ENCODE assay signal across 25 cellular contexts in the genomic region with DNA sequence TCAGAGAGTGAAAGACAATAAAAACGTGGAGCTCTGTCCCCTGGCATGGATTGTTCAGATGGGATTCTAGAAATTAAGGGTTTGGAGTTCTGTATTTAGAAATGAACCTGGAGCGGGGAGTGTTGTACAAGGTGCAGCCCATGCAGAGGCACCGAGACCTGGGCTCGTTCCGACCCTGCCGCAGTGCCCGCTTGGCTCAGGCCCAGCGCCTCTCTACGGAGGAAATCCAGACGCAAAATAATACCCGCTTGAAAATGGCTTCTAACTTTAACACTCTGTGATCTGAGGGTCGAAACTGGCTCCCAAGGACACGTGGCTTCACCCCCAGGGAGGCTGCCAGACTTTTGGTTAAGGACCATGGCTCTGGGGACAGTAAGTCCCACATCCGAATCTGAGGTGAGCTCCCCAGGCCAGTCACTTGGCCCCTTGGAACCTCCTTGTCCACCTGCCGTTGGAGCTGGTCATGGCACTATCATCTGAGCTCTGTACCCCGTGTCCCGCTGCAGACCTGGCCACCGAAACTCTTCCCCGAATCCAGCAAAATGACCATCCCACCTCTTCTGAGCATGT.
DNase-seq lines count a peak whose midpoint lies in the region; ATAC-seq, FAIRE-seq and TF ChIP-seq lines count a peak whose summit lies in the region.
"Had no signal": no experiment of that assay in that cellular context is flagged by ENCODE, and none has a peak within 500 bp of the region (broad histone marks: within the 10 kb centered on the region; RNA-seq: fewer than 3 reads in every experiment).

No MANE protein-coding gene starts in this region.

- ATAC-seq in HG03108 (IDR thresholded peaks at IDR 0.05; ENCODE audit: unreplicated experiment): no peak
- ATAC-seq: activated T-cell treated with anti-CD3 and anti-CD28 coated beads, Interleukin-2, amount 50 U/mL, for 72 hours; naive thymus-derived CD8-positive, alpha-beta T cell; stimulated activated naive B cell treated with anti-CD40 and anti-IgM and Interleukin-4, amounts not matched to agents 10 μg/mL and 1 μg/mL and 100 μg/mL, for 72 hours had no signal

- intact Hi-C loops in colonic mucosa (cut with DNase I): no loop called here

- H3K4me1 ChIP-seq in colonic mucosa (peaks cover 4% of the 10 kb centered on the region), muscle layer of duodenum (ENCODE audit: control insufficient read depth in 1 of 2, insufficient read depth in 2 of 2, low read length in 2 of 2) (no peaks in the 10 kb centered on the region), stomach smooth muscle (ENCODE audit: control insufficient read depth, insufficient read depth, low read length) (no peaks in the 10 kb centered on the region)
- H3K4me1 ChIP-seq: left lung had no signal

- no peak for TF ChIP-seq CTCF in GM13977 (IDR thresholded peaks at IDR 0.05; ENCODE audit: extremely low read depth, insufficient read depth, missing control alignments)
- no peak for TF ChIP-seq CTCF in colonic mucosa (IDR thresholded peaks at IDR 0.05)

- FAIRE-seq in GM12891 (lab: Jason Lieb, UNC) (no peak), H54 (lab: Jason Lieb, UNC) (no peak)
- FAIRE-seq: islet of Langerhans, RCC 7860 had no signal

- no peak overlapping the region for H3K4me3 ChIP-seq in colonic mucosa
- no peak overlapping the region for H3K4me3 ChIP-seq in muscle layer of duodenum (ENCODE audit: low read depth in 1 of 2, low read length in 2 of 2)
- peak overlapping the region in 1 of 2 donors; percentile 22 for H3K4me3 ChIP-seq in stomach smooth muscle (ENCODE audit: low read length in 2 of 2)
- H3K4me3 ChIP-seq: left lung had no signal

- DNase-seq in GM13977 (ENCODE audit: low spot score): peak; percentile 17
- DNase-seq in colonic mucosa: no peak
- DNase-seq in activated T-cell treated with anti-CD3 and anti-CD28 coated beads for 4 hours: no peak
- DNase-seq in GM12891 (ENCODE audit: insufficient read length, low spot score): no peak
- no peak for DNase-seq in H54 (ENCODE audit: insufficient read length, low spot score)
- DNase-seq: ACHN; activated CD4-positive, alpha-beta T cell treated with anti-CD3 and anti-CD28 coated beads, Interleukin-2, amount 50 U/mL, for 48 hours; activated CD4-positive, CD25-positive, alpha-beta regulatory T cell treated with anti-CD3 and anti-CD28 coated beads, Interleukin-2, amount 50 U/mL, for 72 hours; activated T-cell treated with anti-CD3 and anti-CD28 coated beads, Interleukin-2, amount 50 U/mL, for 72 hours; HCEC 1CT; Kasumi-1; left lung; mesendoderm; naive thymus-derived CD8-positive, alpha-beta T cell; NCI-H1694; occipital lobe; SIG-M5; stimulated activated naive B cell treated with anti-CD40 and anti-IgM and Interleukin-4, amounts not matched to agents 10 μg/mL and 1 μg/mL and 100 μg/mL, for 72 hours had no signal

- in situ Hi-C loops in GM13977 (cut with MboI; ENCODE audit: low pct_unique_long_range_greater_than_20kb, low sequenced_read_pairs, unreplicated experiment): no loop called here

- TF ChIP-seq POLR2A in GM12891 (IDR thresholded peaks at IDR 0.05; ENCODE audit: low read depth, low read length) (no peak), H54 (IDR thresholded peaks at IDR 0.05; ENCODE audit: low read depth, low read length) (no peak)

- peak overlapping the region; percentile 51 for H3K27ac ChIP-seq in colonic mucosa
- peak overlapping the region; percentile 34 for H3K27ac ChIP-seq in muscle layer of duodenum (ENCODE audit: low read length)
- peak overlapping the region; percentile 55 for H3K27ac ChIP-seq in stomach smooth muscle (ENCODE audit: low read length)
- H3K27ac ChIP-seq: epithelial cell of prostate, left lung had no signal

- no peaks in the 10 kb centered on the region for H3K27me3 ChIP-seq in colonic mucosa
- no peaks in the 10 kb centered on the region for H3K27me3 ChIP-seq in muscle layer of duodenum (ENCODE audit: low read depth, low read length)
- H3K27me3 ChIP-seq in stomach smooth muscle (ENCODE audit: control insufficient read depth in 1 of 2, insufficient read depth in 2 of 2, low read length in 2 of 2): no peaks in the 10 kb centered on the region
- H3K27me3 ChIP-seq: brain microvascular endothelial cell, left lung had no signal

- H3K36me3 ChIP-seq in colonic mucosa: no peaks in the 10 kb centered on the region
- peaks cover 15 to 48% of the 10 kb centered on the region in 2 donors for H3K36me3 ChIP-seq in muscle layer of duodenum (ENCODE audit: control insufficient read depth in 1 of 2, insufficient read depth in 2 of 2, low read length in 2 of 2)
- H3K36me3 ChIP-seq in stomach smooth muscle (ENCODE audit: control insufficient read depth in 2 of 2, insufficient read depth in 2 of 2, low read length in 2 of 2): peaks cover 36 to 51% of the 10 kb centered on the region in 2 donors
- H3K36me3 ChIP-seq: brain microvascular endothelial cell had no signal

- H3K9me3 ChIP-seq in colonic mucosa (no peaks in the 10 kb centered on the region), muscle layer of duodenum (ENCODE audit: control insufficient read depth in 1 of 2, low read length in 2 of 2) (no peaks in the 10 kb centered on the region), stomach smooth muscle (ENCODE audit: control insufficient read depth in 2 of 2, low read length in 2 of 2) (no peaks in the 10 kb centered on the region)
- H3K9me3 ChIP-seq: left lung had no signal

- H3K9ac ChIP-seq in colonic mucosa (ENCODE audit: low read depth in 2 of 2, low read length in 2 of 2) (peak overlapping the region in 1 of 2 donors; percentile 7), stomach smooth muscle (ENCODE audit: low read length in 2 of 2) (no peak overlapping the region)

TF ChIP-seq in GM12891, 5 proteins besides CTCF, POLR2A, EP300 and RAD21:
- TF ChIP-seq SPI1 (IDR thresholded peaks at IDR 0.05; ENCODE audit: low read depth, low read length) (no peak), PAX5 (IDR thresholded peaks at IDR 0.05; ENCODE audit: insufficient read depth, low read length, severe bottlenecking) (no peak), POLR2AphosphoS5 (IDR thresholded peaks at IDR 0.05; ENCODE audit: low read depth, low read length) (no peak), POU2F2 (IDR thresholded peaks at IDR 0.05; ENCODE audit: low read depth, low read length) (no peak)
